In genomic region chr5:96662725-96663513, GRCh38 we compare ENCODE assay signal across 8 cellular contexts. TPM values are rescaled to one million over a fixed set of nuclear protein-coding genes. Genes with fewer than 3 reads are reported as not detected.
DNase-seq lines count a peak whose midpoint lies in the region; ATAC-seq and TF ChIP-seq lines count a peak whose summit lies in the region.

No MANE protein-coding gene starts in this region.

- ATAC-seq in HG02588 (IDR thresholded peaks at IDR 0.05; ENCODE audit: unreplicated experiment): peak; percentile 82
- ATAC-seq in T-helper 17 cell: peak; percentile 77
- peak; percentile 95 for ATAC-seq in right cardiac atrium
- peak; percentile 96 for ATAC-seq in aorta (ENCODE audit: low FRiP score)

- H3K9me3 ChIP-seq in T-helper 17 cell (ENCODE audit: control insufficient read depth, low read length, poor library complexity, severe bottlenecking) (no peaks in the 10 kb centered on the region), right cardiac atrium (ENCODE audit: control insufficient read depth, low read length) (no peaks in the 10 kb centered on the region), aorta (ENCODE audit: control insufficient read depth, low read length) (no peaks in the 10 kb centered on the region)

- under 1% methylated on average over 59 of the region's 59 CpGs for WGBS in right cardiac atrium
- WGBS in aorta, 2 donors: 0 to 1% methylated on average over 56 to 59 of the region's 59 CpGs

- peak overlapping the region; percentile 97 for H3K4me3 Mint-ChIP-seq in T-helper 17 cell

- H3K27me3 ChIP-seq in right cardiac atrium (ENCODE audit: control insufficient read depth, insufficient read depth) (no peaks in the 10 kb centered on the region), rectal smooth muscle tissue (ENCODE audit: control insufficient read depth, insufficient read depth, low read length) (no peaks in the 10 kb centered on the region), aorta (ENCODE audit: control insufficient read depth in 1 of 2, insufficient read depth in 2 of 2, low read length in 1 of 2) (no peaks in the 10 kb centered on the region)

- no peak for TF ChIP-seq CTCF in GM12875 (IDR thresholded peaks at IDR 0.05; ENCODE audit: borderline replicate concordance, insufficient read depth, low read depth, low read length)

- peak overlapping the region; percentile 98 for H3K9ac ChIP-seq in rectal smooth muscle tissue (ENCODE audit: low read length)

- DNase-seq in NCI-H1092 (lab: John Stamatoyannopoulos, UW) (peak; percentile 40), T-helper 17 cell (peak; percentile 74 to 87 (median 84)), anterior cingulate cortex (lab: John Stamatoyannopoulos, UW) (peak; percentile 46 to 96 (median 86)), right cardiac atrium (peak; percentile 94 to 98 (median 98)), aorta (peak; percentile 95 to 98)

- H3K36me3 Mint-ChIP-seq in T-helper 17 cell (ENCODE audit: low read depth): no peaks in the 10 kb centered on the region

- peak overlapping the region; percentile 96 for H3K27ac ChIP-seq in right cardiac atrium (ENCODE audit: low read length)
- H3K27ac ChIP-seq in rectal smooth muscle tissue (ENCODE audit: low read depth, low read length): peak overlapping the region; percentile 99
- H3K27ac ChIP-seq in aorta (ENCODE audit: low read depth in 1 of 2, low read length in 2 of 2): peak overlapping the region; percentile 74 to 87

- H3K36me3 ChIP-seq in rectal smooth muscle tissue (ENCODE audit: control insufficient read depth, insufficient read depth, low read length) (no peaks in the 10 kb centered on the region), aorta (ENCODE audit: control insufficient read depth in 1 of 2, insufficient read depth in 2 of 2, low read length in 1 of 2) (no peaks in the 10 kb centered on the region)

- intact Hi-C loops in right cardiac atrium (cut with DNase I) (loop anchor here in 1 of 4 donors (5.0 kb wide), 1 partner anchor 41 kb away; no protein-coding TSS in a partner anchor), aorta (cut with DNase I) (loop anchor here (5.0 kb wide), 2 partner anchors 39 to 51 kb away; no protein-coding TSS in a partner anchor)

- H3K4me1 Mint-ChIP-seq in T-helper 17 cell: peaks cover 40% of the 10 kb centered on the region

- H3K4me1 ChIP-seq in right cardiac atrium (ENCODE audit: control insufficient read depth, insufficient read depth, low read length) (no peaks in the 10 kb centered on the region), rectal smooth muscle tissue (ENCODE audit: control insufficient read depth, insufficient read depth, low read length) (no peaks in the 10 kb centered on the region), aorta (ENCODE audit: control insufficient read depth in 1 of 2, insufficient read depth in 2 of 2, low read length in 2 of 2) (peaks cover 0 to 2% of the 10 kb centered on the region in 2 donors)

- peak overlapping the region; percentile 99 for H3K27ac Mint-ChIP-seq in T-helper 17 cell

- peak overlapping the region; percentile 58 for H3K4me3 ChIP-seq in GM12875 (ENCODE audit: low read depth, low read length)
- H3K4me3 ChIP-seq in right cardiac atrium (ENCODE audit: low read length): peak overlapping the region; percentile 78
- peak overlapping the region; percentile 99 for H3K4me3 ChIP-seq in rectal smooth muscle tissue (ENCODE audit: low read length)
- H3K4me3 ChIP-seq in aorta (ENCODE audit: low read length in 2 of 2): peak overlapping the region; percentile 75 to 88

- H3K27me3 Mint-ChIP-seq in T-helper 17 cell: no peaks in the 10 kb centered on the region

RNA-seq across cellular contexts. Expression of gene CAST, which starts 0.7 kb away (rescaled TPM):
- total RNA-seq in T-helper 17 cell: 100 to 1,000 TPM; 303 TPM
- total RNA-seq in right cardiac atrium: 100 to 1,000 TPM; 445 to 594 (median 567) TPM
- 222 TPM for polyA plus RNA-seq in right cardiac atrium
- total RNA-seq in aorta: 100 to 1,000 TPM; 305 to 307 TPM
- 100 to 1,000 TPM; 101 to 118 TPM for polyA plus RNA-seq in aorta

Comparison
In these comparisons a context has a peak if more than half of its experiments do, and no peak if none do; other contexts are left out.
1. Peak in every context shown above with its lines: DNase-seq, ATAC-seq, H3K4me3 ChIP-seq and H3K27ac ChIP-seq.
2. DNase-seq: peak in every context shown above with its lines; median percentile 98 in right cardiac atrium; 96 in aorta; 86 in anterior cingulate cortex; 84 in T-helper 17 cell; 40 in NCI-H1092.